8 cellular contexts compared by ENCODE assay signal in genomic region chrX:132480581-132481203, GRCh38. TPM values are rescaled to one million over a fixed set of nuclear protein-coding genes. Genes with fewer than 3 reads are reported as not detected.
DNase-seq lines count a peak whose midpoint lies in the region; ATAC-seq and TF ChIP-seq lines count a peak whose summit lies in the region.

No MANE protein-coding gene starts in this region.

- DNase-seq in CD8-positive, alpha-beta T cell: peak in 6 of 7 experiments; percentile 21 to 57 (median 36)
- DNase-seq in NOMO-1 (lab: John Stamatoyannopoulos, UW; ENCODE audit: unreplicated experiment in 2 of 2): peak; percentile 83 to 95
- DNase-seq in activated naive CD4-positive, alpha-beta T cell treated with anti-CD3 and anti-CD28 coated beads for 36 hours: peak; percentile 61
- DNase-seq in glomerular endothelial cell (ENCODE audit: extremely low read depth, low read depth, low spot score): peak; percentile 34
- no peak for DNase-seq in H7

- H3K4me1 ChIP-seq in CD8-positive, alpha-beta T cell (ENCODE audit: insufficient read depth, low read length): peaks cover 30% of the 10 kb centered on the region
- H3K4me1 ChIP-seq in skeletal muscle tissue (ENCODE audit: control insufficient read depth in 3 of 3, insufficient read depth in 3 of 3, low read length in 3 of 3): peaks cover 0 to 8% (median 2%) of the 10 kb centered on the region in 3 donors

- H3K4me3 ChIP-seq in CD8-positive, alpha-beta T cell (ENCODE audit: low read depth, low read length): peak overlapping the region; percentile 52
- H3K4me3 ChIP-seq in skeletal muscle tissue (ENCODE audit: low read length in 3 of 3) (peak overlapping the region; percentile 29 to 53 (median 33)), H7 (ENCODE audit: insufficient read depth, low read depth, low read length) (no peak overlapping the region)

- peak overlapping the region in 2 of 3 donors; percentile 2 to 8 for H3K9ac ChIP-seq in skeletal muscle tissue (ENCODE audit: low read depth in 1 of 3, low read length in 3 of 3)

- no peak for TF ChIP-seq CTCF in CD8-positive, alpha-beta T cell (IDR thresholded peaks at IDR 0.05)

- H3K36me3 ChIP-seq in CD8-positive, alpha-beta T cell (ENCODE audit: insufficient read depth, low read length): no peaks in the 10 kb centered on the region
- H3K36me3 ChIP-seq in skeletal muscle tissue (ENCODE audit: control insufficient read depth in 3 of 3, insufficient read depth in 3 of 3, low read length in 3 of 3): no peaks in the 10 kb centered on the region
- H3K36me3 ChIP-seq in H7 (replicated peaks; ENCODE audit: control insufficient read depth, insufficient read depth, low read length): no peaks in the 10 kb centered on the region

- CTCF ChIA-PET in CD8-positive, alpha-beta T cell (lab: Charles Lee): interaction anchor here (1.3 to 2.5 kb wide), 3 partner anchors 10 to 262 kb away, joined by 3 to 8 read pairs (median 3); partner anchors contain the start of gene RAP2C
- CTCF ChIA-PET in activated naive CD4-positive, alpha-beta T cell treated with anti-CD3 and anti-CD28 coated beads for 36 hours (lab: Charles Lee): interaction anchor here (0.5 to 1.6 kb wide), 3 partner anchors 10 to 115 kb away, joined by 5 to 7 read pairs (median 6); no protein-coding TSS in a partner anchor

- H3K4me1 Mint-ChIP-seq in CD8-positive, alpha-beta T cell (ENCODE audit: low read depth): peaks cover 58% of the 10 kb centered on the region
- peaks cover 44% of the 10 kb centered on the region for H3K4me1 Mint-ChIP-seq in activated naive CD4-positive, alpha-beta T cell treated with anti-CD3 and anti-CD28 coated beads for 36 hours (ENCODE audit: low read depth)

- peak overlapping the region; percentile 84 for H3K4me3 Mint-ChIP-seq in CD8-positive, alpha-beta T cell
- H3K4me3 Mint-ChIP-seq in activated naive CD4-positive, alpha-beta T cell treated with anti-CD3 and anti-CD28 coated beads for 36 hours: peak overlapping the region; percentile 75

- H3K27me3 Mint-ChIP-seq in CD8-positive, alpha-beta T cell (ENCODE audit: low read depth): no peaks in the 10 kb centered on the region
- H3K27me3 Mint-ChIP-seq in activated naive CD4-positive, alpha-beta T cell treated with anti-CD3 and anti-CD28 coated beads for 36 hours (ENCODE audit: low read depth): no peaks in the 10 kb centered on the region

- POLR2A ChIA-PET in CD8-positive, alpha-beta T cell (lab: Charles Lee): interaction anchor here (1.3 to 3.0 kb wide), 2 partner anchors 9 to 17 kb away, joined by 3 to 28 read pairs; partner anchors contain the start of gene MBNL3

- no peaks in the 10 kb centered on the region for H3K36me3 Mint-ChIP-seq in CD8-positive, alpha-beta T cell
- H3K36me3 Mint-ChIP-seq in activated naive CD4-positive, alpha-beta T cell treated with anti-CD3 and anti-CD28 coated beads for 36 hours (ENCODE audit: low read depth): no peaks in the 10 kb centered on the region

- peak overlapping the region; percentile 65 for H3K27ac ChIP-seq in CD8-positive, alpha-beta T cell (ENCODE audit: low read depth, low read length)
- peak overlapping the region; percentile 54 for H3K27ac ChIP-seq in skeletal muscle tissue (ENCODE audit: low read depth, low read length)

- H3K27me3 ChIP-seq in CD8-positive, alpha-beta T cell (ENCODE audit: insufficient read depth, low read length): no peaks in the 10 kb centered on the region
- H3K27me3 ChIP-seq in skeletal muscle tissue (ENCODE audit: control insufficient read depth in 3 of 3, insufficient read depth in 3 of 3, low read length in 3 of 3): peaks cover 0 to 5% (median 2%) of the 10 kb centered on the region in 3 donors
- H3K27me3 ChIP-seq in H7 (ENCODE audit: control insufficient read depth, insufficient read depth, low read length): no peaks in the 10 kb centered on the region

- intact Hi-C loops in CD8-positive, alpha-beta T cell (cut with DNase I, micrococcal nuclease): loop anchor here in 1 of 2 experiments (1.0 to 10.0 kb wide), 4 partner anchors 9 to 626 kb away; partner anchors contain the start of gene MBNL3
- intact Hi-C loops in activated naive CD4-positive, alpha-beta T cell treated with anti-CD3 and anti-CD28 coated beads for 36 hours (cut with micrococcal nuclease): loop anchor here (1.0 to 10.0 kb wide), 5 partner anchors 8 to 1694 kb away; no protein-coding TSS in a partner anchor

- H3K9me3 Mint-ChIP-seq in CD8-positive, alpha-beta T cell: no peaks in the 10 kb centered on the region
- H3K9me3 Mint-ChIP-seq in activated naive CD4-positive, alpha-beta T cell treated with anti-CD3 and anti-CD28 coated beads for 36 hours: no peaks in the 10 kb centered on the region

- no peaks in the 10 kb centered on the region for H3K9me3 ChIP-seq in CD8-positive, alpha-beta T cell (ENCODE audit: low read length)
- H3K9me3 ChIP-seq in skeletal muscle tissue (ENCODE audit: control insufficient read depth in 3 of 3, low read length in 3 of 3): no peaks in the 10 kb centered on the region

- peak overlapping the region; percentile 93 for H3K27ac Mint-ChIP-seq in CD8-positive, alpha-beta T cell
- peak overlapping the region; percentile 96 for H3K27ac Mint-ChIP-seq in activated naive CD4-positive, alpha-beta T cell treated with anti-CD3 and anti-CD28 coated beads for 36 hours

- peak; percentile 90 for ATAC-seq in CD8-positive, alpha-beta T cell
- peak; percentile 83 for ATAC-seq in GM19043 (IDR thresholded peaks at IDR 0.05; ENCODE audit: low read depth, unreplicated experiment)
- ATAC-seq in HG03139 (IDR thresholded peaks at IDR 0.05; ENCODE audit: unreplicated experiment): peak; percentile 79

RNA-seq across cellular contexts. Expression of gene MBNL3, which starts 8.1 kb away (rescaled TPM):
- total RNA-seq in CD8-positive, alpha-beta T cell: 10 to 100 TPM; 18.5 to 22.0 TPM
- 10 to 100 TPM; 14.2 to 15.8 TPM for total RNA-seq in activated naive CD4-positive, alpha-beta T cell treated with anti-CD3 and anti-CD28 coated beads for 36 hours
- 2.1 and 2.6 TPM in 2 replicates for total RNA-seq in glomerular endothelial cell
- total RNA-seq in skeletal muscle tissue: 10.4 TPM
- total RNA-seq in H7 (2014; rRNA removed; shearing (Covaris generic)): 2.5 and 5.1 TPM in 2 replicates
